11 cellular contexts compared by ENCODE assay signal in genomic region chr7:105399043-105399725, GRCh38. TPM values are rescaled to one million over a fixed set of nuclear protein-coding genes. Genes with fewer than 3 reads are reported as not detected.
DNase-seq lines count a peak whose midpoint lies in the region; ATAC-seq and TF ChIP-seq lines count a peak whose summit lies in the region.
"Had no signal": no experiment of that assay in that cellular context is flagged by ENCODE, and none has a peak within 500 bp of the region (broad histone marks: within the 10 kb centered on the region; RNA-seq: fewer than 3 reads in every experiment).

No MANE protein-coding gene starts in this region.

- no peak overlapping the region for H3K4me3 ChIP-seq in epithelial cell of proximal tubule (ENCODE audit: low read depth, low read length)
- H3K4me3 ChIP-seq in smooth muscle cell = no peak overlapping the region
- H3K4me3 ChIP-seq: left ventricle myocardium inferior had no signal

- ATAC-seq in HG02938 (IDR thresholded peaks at IDR 0.05; ENCODE audit: unreplicated experiment) = no peak
- no peak for ATAC-seq in GM19351 (IDR thresholded peaks at IDR 0.05; ENCODE audit: unreplicated experiment)

- H3F3A ChIP-seq in smooth muscle cell (ENCODE audit: low read depth) = no peaks in the 10 kb centered on the region

- no peaks in the 10 kb centered on the region for H3K79me2 ChIP-seq in smooth muscle cell (ENCODE audit: low read depth)

- H4K20me1 ChIP-seq in smooth muscle cell (ENCODE audit: low read depth) = no peaks in the 10 kb centered on the region

- no peaks in the 10 kb centered on the region for H3K9me3 ChIP-seq in smooth muscle cell (replicated peaks; ENCODE audit: low read depth)
- H3K9me3 ChIP-seq: left ventricle myocardium inferior had no signal

- peak overlapping the region; percentile 13 for H3K4me2 ChIP-seq in smooth muscle cell

- no peak overlapping the region for H2AFZ ChIP-seq in smooth muscle cell (ENCODE audit: low read depth)

- no peaks in the 10 kb centered on the region for H3K36me3 ChIP-seq in smooth muscle cell (ENCODE audit: low read depth)
- H3K36me3 ChIP-seq: left ventricle myocardium inferior had no signal

- H3K27ac ChIP-seq in smooth muscle cell (ENCODE audit: low read depth) = no peak overlapping the region
- H3K27ac ChIP-seq: left ventricle myocardium inferior had no signal

- no peaks in the 10 kb centered on the region for H3K4me1 ChIP-seq in smooth muscle cell (ENCODE audit: low read depth)
- H3K4me1 ChIP-seq: left ventricle myocardium inferior had no signal

- 44% methylated on average over 3 of the region's 3 CpGs for WGBS in smooth muscle cell (ENCODE audit: low lambda C conversion rate)

- DNase-seq in DMS53 (lab: John Stamatoyannopoulos, UW) = peak; percentile 39
- no peak for DNase-seq in DMS53 treated with DMSO at 0.1 percent for 48 hours (lab: John Stamatoyannopoulos, UW; ENCODE audit: unreplicated experiment)
- peak; percentile 29 for DNase-seq in OCI-M1 (lab: John Stamatoyannopoulos, UW)
- peak; percentile 13 for DNase-seq in epithelial cell of proximal tubule (ENCODE audit: low read depth)
- no peak for DNase-seq in smooth muscle cell (lab: John Stamatoyannopoulos, UW; ENCODE audit: unreplicated experiment)
- DNase-seq in HuH-7.5 (ENCODE audit: low spot score) = no peak
- DNase-seq: caudate nucleus, left ventricle myocardium inferior, NCI-H2081 treated with DMSO at 0.1 percent for 48 hours had no signal

- TF ChIP-seq CTCF in epithelial cell of proximal tubule (conservative IDR thresholded peaks at IDR 0.05; ENCODE audit: low read depth, low read length) = peak; percentile 50
- TF ChIP-seq CTCF in smooth muscle cell (IDR thresholded peaks at IDR 0.05; ENCODE audit: borderline replicate concordance, insufficient read depth, poor library complexity, severe bottlenecking) = peak; percentile 24

- no peaks in the 10 kb centered on the region for H3K27me3 ChIP-seq in smooth muscle cell (ENCODE audit: low read depth)

- H3K9ac ChIP-seq in smooth muscle cell (ENCODE audit: low read depth) = no peak overlapping the region

RNA-seq across cellular contexts. Expression of gene SRPK2, which starts 10.5 kb away (rescaled TPM):
- total RNA-seq in epithelial cell of proximal tubule = 26.7 and 27.6 TPM in 2 replicates
- 28.0 and 39.2 TPM in 2 replicates for total RNA-seq in smooth muscle cell
- 21.9 and 37.5 TPM in 2 replicates for polyA plus RNA-seq in smooth muscle cell

Comparison
In these comparisons a context has a peak if more than half of its experiments do, and no peak if none do; other contexts are left out.
1. DNase-seq: peak in DMS53 (single experiment), OCI-M1 (single experiment) and epithelial cell of proximal tubule (single experiment); none in DMS53 treated with DMSO at 0.1 percent for 48 hours (single experiment), smooth muscle cell (single experiment) and HuH-7.5 (single experiment).